2 cellular contexts compared by ENCODE assay signal in the genomic region with DNA sequence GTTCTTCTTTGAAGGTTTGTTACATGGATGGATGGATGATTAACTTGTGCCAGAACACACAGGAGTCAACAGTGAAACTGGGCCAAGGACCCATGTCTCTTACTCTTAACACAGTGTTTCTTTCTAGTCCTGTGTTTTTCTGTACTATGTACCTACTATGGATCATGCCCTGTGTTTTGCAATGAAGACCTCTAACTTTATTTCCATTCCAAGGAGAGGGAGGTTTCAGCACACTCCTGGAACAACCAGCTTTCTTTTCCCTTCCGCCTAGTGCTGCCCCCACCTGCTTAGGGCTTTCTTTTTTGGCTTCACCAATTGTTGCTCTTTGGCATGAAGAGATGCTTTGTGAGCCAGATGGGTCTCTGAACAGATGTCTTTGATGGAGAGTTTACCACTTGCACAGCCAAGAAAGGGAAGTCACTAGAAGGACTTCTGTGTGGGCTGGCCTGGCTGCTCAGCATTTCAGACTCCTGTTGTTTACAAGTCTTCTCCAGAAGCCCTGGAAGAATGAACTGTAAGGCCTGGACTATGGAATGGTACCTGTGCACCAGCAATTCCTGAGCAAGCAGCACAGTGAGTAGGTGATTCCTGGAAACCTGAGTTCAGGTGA.
TF ChIP-seq lines count a peak whose summit lies in the region.

No MANE protein-coding gene starts in this region.

TF ChIP-seq in WTC11, 78 proteins besides CTCF, POLR2A, EP300 and RAD21:
- TF ChIP-seq NR2C2 (CRISPR knock-in tag; IDR thresholded peaks at IDR 0.05), result no peak
- TF ChIP-seq, protein P1, sequence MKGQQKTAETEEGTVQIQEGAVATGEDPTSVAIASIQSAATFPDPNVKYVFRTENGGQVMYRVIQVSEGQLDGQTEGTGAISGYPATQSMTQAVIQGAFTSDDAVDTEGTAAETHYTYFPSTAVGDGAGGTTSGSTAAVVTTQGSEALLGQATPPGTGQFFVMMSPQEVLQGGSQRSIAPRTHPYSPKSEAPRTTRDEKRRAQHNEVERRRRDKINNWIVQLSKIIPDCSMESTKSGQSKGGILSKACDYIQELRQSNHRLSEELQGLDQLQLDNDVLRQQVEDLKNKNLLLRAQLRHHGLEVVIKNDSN (CRISPR knock-in tag; IDR thresholded peaks at IDR 0.05), result no peak
- 0 out of 2 replicates have a peak, but pooled peaks have one; percentile 47 for TF ChIP-seq PREB (CRISPR knock-in tag; IDR thresholded peaks at IDR 0.05; ENCODE audit: borderline replicate concordance)
- no peak for TF ChIP-seq NR3C1 (CRISPR knock-in tag; conservative IDR thresholded peaks at IDR 0.05; ENCODE audit: low read depth)
- TF ChIP-seq, protein P2, sequence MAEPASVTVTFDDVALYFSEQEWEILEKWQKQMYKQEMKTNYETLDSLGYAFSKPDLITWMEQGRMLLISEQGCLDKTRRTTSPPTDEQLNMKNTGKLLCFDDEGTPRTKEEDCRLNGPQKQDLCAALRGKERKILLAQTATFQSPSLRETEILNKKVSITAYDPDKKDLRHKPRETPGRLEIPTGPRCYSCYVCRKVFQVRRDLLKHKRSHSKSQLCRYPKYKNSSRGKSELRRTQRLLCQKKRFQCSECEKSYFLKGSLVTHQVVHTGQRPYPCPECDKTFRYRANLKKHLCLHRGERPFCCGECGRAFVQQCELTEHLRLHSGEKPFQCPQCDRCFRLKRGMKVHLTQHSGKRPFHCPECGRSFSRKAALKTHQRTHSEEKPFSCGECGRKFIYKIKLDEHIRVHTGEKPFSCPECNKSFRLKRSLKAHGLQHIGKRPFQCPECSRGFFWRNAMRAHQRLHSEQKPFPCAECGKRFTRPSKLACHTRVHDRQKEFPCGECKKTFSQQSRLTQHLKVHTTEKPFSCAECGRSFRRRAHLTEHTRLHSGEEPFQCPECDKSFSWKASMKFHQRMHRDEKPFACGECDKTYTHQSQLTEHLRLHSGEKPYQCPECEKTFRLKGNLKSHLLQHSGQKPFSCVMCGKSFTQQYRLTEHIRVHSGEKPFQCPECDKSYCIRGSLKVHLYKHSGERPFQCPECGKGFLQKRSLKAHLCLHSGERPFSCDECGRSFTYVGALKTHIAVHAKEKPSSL (CRISPR knock-in tag; conservative IDR thresholded peaks at IDR 0.05), result no peak
- TF ChIP-seq ATF3 (CRISPR knock-in tag; conservative IDR thresholded peaks at IDR 0.05), result no peak
- TF ChIP-seq, protein P3, sequence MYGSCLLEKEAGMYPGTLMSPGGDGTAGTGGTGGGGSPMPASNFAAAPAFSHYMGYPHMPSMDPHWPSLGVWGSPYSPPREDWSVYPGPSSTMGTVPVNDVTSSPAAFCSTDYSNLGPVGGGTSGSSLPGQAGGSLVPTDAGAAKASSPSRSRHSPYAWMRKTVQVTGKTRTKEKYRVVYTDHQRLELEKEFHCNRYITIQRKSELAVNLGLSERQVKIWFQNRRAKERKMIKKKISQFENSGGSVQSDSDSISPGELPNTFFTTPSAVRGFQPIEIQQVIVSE (CRISPR knock-in tag; IDR thresholded peaks at IDR 0.05; ENCODE audit: borderline replicate concordance), result no peak

TF ChIP-seq in liver, 16 proteins besides CTCF, POLR2A, EP300 and RAD21:
- TF ChIP-seq SP1 (IDR thresholded peaks at IDR 0.05), result peak; percentile 45
- TF ChIP-seq GABPA (IDR thresholded peaks at IDR 0.05 in 1 of 2, conservative IDR thresholded peaks at IDR 0.05 in 1 of 2), result no peak
- no peak for TF ChIP-seq REST (IDR thresholded peaks at IDR 0.05)
- peak; percentile 21 for TF ChIP-seq YY1 (IDR thresholded peaks at IDR 0.05)
- TF ChIP-seq TAF1 (conservative IDR thresholded peaks at IDR 0.05), result no peak
- TF ChIP-seq RXRA (IDR thresholded peaks at IDR 0.05), result peak; percentile 46 to 69
- TF ChIP-seq EGR1 (IDR thresholded peaks at IDR 0.05; ENCODE audit: low read depth in 2 of 2), result no peak
- no peak for TF ChIP-seq HNF4G (IDR thresholded peaks at IDR 0.05)
- TF ChIP-seq HNF4A (conservative IDR thresholded peaks at IDR 0.05), result peak; percentile 75 to 77
- no peak for TF ChIP-seq ATF3 (IDR thresholded peaks at IDR 0.05)
- peak; percentile 26 for TF ChIP-seq FOXA2 (IDR thresholded peaks at IDR 0.05)
- TF ChIP-seq MAX (IDR thresholded peaks at IDR 0.05), result peak; percentile 37
- TF ChIP-seq, protein P4, sequence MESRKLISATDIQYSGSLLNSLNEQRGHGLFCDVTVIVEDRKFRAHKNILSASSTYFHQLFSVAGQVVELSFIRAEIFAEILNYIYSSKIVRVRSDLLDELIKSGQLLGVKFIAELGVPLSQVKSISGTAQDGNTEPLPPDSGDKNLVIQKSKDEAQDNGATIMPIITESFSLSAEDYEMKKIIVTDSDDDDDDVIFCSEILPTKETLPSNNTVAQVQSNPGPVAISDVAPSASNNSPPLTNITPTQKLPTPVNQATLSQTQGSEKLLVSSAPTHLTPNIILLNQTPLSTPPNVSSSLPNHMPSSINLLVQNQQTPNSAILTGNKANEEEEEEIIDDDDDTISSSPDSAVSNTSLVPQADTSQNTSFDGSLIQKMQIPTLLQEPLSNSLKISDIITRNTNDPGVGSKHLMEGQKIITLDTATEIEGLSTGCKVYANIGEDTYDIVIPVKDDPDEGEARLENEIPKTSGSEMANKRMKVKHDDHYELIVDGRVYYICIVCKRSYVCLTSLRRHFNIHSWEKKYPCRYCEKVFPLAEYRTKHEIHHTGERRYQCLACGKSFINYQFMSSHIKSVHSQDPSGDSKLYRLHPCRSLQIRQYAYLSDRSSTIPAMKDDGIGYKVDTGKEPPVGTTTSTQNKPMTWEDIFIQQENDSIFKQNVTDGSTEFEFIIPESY (IDR thresholded peaks at IDR 0.05), result no peak
- TF ChIP-seq NR2F2 (IDR thresholded peaks at IDR 0.05), result no peak
- TF ChIP-seq JUND (IDR thresholded peaks at IDR 0.05), result peak; percentile 45 to 53
- peak; percentile 23 for TF ChIP-seq FOXA1 (IDR thresholded peaks at IDR 0.05)
